Comparison of ENCODE assay signal across 8 cellular contexts in the genomic region with DNA sequence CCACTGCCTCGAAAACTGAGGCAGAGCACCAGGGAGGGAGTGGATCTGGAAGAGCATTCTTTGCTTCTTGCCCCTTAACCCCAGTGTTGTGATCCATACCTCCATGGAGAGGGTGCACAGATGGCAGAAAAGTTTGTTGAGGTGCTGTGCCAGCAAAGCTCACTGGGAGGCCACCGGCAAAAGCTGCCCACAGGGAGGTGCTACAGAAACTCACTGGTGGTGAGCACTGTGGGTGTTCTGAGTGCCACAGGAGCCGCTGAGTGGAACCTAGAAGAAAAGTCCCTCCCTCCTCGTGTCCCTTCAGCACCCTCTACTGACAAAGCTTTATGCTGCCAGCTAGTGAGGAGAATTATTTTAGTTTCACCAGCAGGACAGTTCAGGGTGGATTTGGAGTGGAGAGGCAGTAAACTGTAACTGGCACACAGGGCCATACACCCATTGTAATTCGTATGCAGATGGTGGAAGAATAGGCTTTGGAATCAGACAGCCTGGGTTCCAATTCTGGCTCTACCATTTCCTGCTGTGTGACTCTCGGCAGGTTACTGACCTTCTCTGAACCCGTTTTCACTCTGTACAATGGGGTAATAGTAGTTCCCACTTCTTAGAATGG.
DNase-seq lines count a peak whose midpoint lies in the region; ATAC-seq and TF ChIP-seq lines count a peak whose summit lies in the region.

No MANE protein-coding gene starts in this region.

- peaks cover 4% of the 10 kb centered on the region for H3K27me3 Mint-ChIP-seq in activated naive CD4-positive, alpha-beta T cell treated with anti-CD3 and anti-CD28 coated beads, Interleukin-2, amount 10 ng/mL, durations not matched to agents 7 days and 5 days

- no peak overlapping the region for H3K4me3 Mint-ChIP-seq in activated naive CD4-positive, alpha-beta T cell treated with anti-CD3 and anti-CD28 coated beads, Interleukin-2, amount 10 ng/mL, durations not matched to agents 7 days and 5 days

- WGBS in heart left ventricle, 4 donors = 56 to 57% (median 56%) methylated on average over 6 to 7 of the region's 7 CpGs

- in situ Hi-C loops in Caki2 (cut with HindIII; ENCODE audit: low pct_unique_long_range_greater_than_20kb, low sequenced_read_pairs) = no loop called here

- H3K27ac ChIP-seq in heart left ventricle = peak overlapping the region in 2 of 12 donors; percentile 41 to 53

- H3K27ac Mint-ChIP-seq in activated naive CD4-positive, alpha-beta T cell treated with anti-CD3 and anti-CD28 coated beads, Interleukin-2, amount 10 ng/mL, durations not matched to agents 7 days and 5 days = no peak overlapping the region

- CTCF ChIA-PET in activated naive CD4-positive, alpha-beta T cell treated with anti-CD3 and anti-CD28 coated beads, Interleukin-2, amount 10 ng/mL, durations not matched to agents 7 days and 5 days (lab: Charles Lee) = interaction anchor here (0.7 to 7.3 kb wide), 32 partner anchors 10 to 789 kb away, joined by 3 to 106 read pairs (median 4); a partner anchor contains a TSS

- intact Hi-C loops in heart left ventricle (cut with DNase I) = loop anchor here in 9 of 10 donors (1.0 to 10.0 kb wide), 8 partner anchors 121 to 221 kb away; no protein-coding TSS in a partner anchor
- intact Hi-C loops in sciatic nerve (cut with DNase I) = no loop called here

- DNase-seq in Caki2 (ENCODE audit: low read depth) (peak; percentile 72), RPMI8226 (peak; percentile 75), heart left ventricle (peak in 4 of 5 donors; percentile 53 to 57 (median 56)), sciatic nerve (ENCODE audit: low spot score) (no peak), T-helper 9 cell (no peak)
- peak; percentile 80 for DNase-seq in activated naive CD4-positive, alpha-beta T cell treated with anti-CD3 and anti-CD28 coated beads, Interleukin-2, amount 10 ng/mL, durations not matched to agents 7 days and 5 days

- peak; percentile 61 to 82 (median 71) for TF ChIP-seq CTCF in heart left ventricle (IDR thresholded peaks at IDR 0.05)

- ATAC-seq in GM19395 (IDR thresholded peaks at IDR 0.05; ENCODE audit: unreplicated experiment) = peak; percentile 65
- peak; percentile 42 for ATAC-seq in HG03469 (IDR thresholded peaks at IDR 0.05; ENCODE audit: unreplicated experiment)
- ATAC-seq in heart left ventricle = peak; percentile 84 to 91 (median 88)
- ATAC-seq in sciatic nerve = peak; percentile 92

- peaks cover 0 to 72% (median 55%) of the 10 kb centered on the region in 9 donors for H3K36me3 ChIP-seq in heart left ventricle

- H3K4me3 ChIP-seq in heart left ventricle = no peak overlapping the region

- H3K9me3 Mint-ChIP-seq in activated naive CD4-positive, alpha-beta T cell treated with anti-CD3 and anti-CD28 coated beads, Interleukin-2, amount 10 ng/mL, durations not matched to agents 7 days and 5 days = no peaks in the 10 kb centered on the region

- H3K27me3 ChIP-seq in heart left ventricle = no peaks in the 10 kb centered on the region

- H3K4me1 Mint-ChIP-seq in activated naive CD4-positive, alpha-beta T cell treated with anti-CD3 and anti-CD28 coated beads, Interleukin-2, amount 10 ng/mL, durations not matched to agents 7 days and 5 days = peaks cover 18% of the 10 kb centered on the region

- H3K36me3 Mint-ChIP-seq in activated naive CD4-positive, alpha-beta T cell treated with anti-CD3 and anti-CD28 coated beads, Interleukin-2, amount 10 ng/mL, durations not matched to agents 7 days and 5 days = no peaks in the 10 kb centered on the region

- no peaks in the 10 kb centered on the region for H3K9me3 ChIP-seq in heart left ventricle

- peaks cover 0 to 24% (median 9%) of the 10 kb centered on the region in 12 donors for H3K4me1 ChIP-seq in heart left ventricle

- no peak for TF ChIP-seq POLR2A in heart left ventricle (IDR thresholded peaks at IDR 0.05)

Comparison
In these comparisons a context has a peak if more than half of its experiments do, and no peak if none do; other contexts are left out.
1. DNase-seq: peak in Caki2 (single experiment), RPMI8226 (single experiment), activated naive CD4-positive, alpha-beta T cell treated with anti-CD3 and anti-CD28 coated beads, Interleukin-2, amount 10 ng/mL, durations not matched to agents 7 days and 5 days (single experiment) and heart left ventricle (4 of 5); none in sciatic nerve (single experiment) and T-helper 9 cell (single experiment).
2. ATAC-seq: peak in every context shown above with its lines; median percentile 92 in sciatic nerve; 88 in heart left ventricle; 65 in GM19395; 42 in HG03469.